Comparison of ENCODE assay signal across 8 cellular contexts in the genomic region with DNA sequence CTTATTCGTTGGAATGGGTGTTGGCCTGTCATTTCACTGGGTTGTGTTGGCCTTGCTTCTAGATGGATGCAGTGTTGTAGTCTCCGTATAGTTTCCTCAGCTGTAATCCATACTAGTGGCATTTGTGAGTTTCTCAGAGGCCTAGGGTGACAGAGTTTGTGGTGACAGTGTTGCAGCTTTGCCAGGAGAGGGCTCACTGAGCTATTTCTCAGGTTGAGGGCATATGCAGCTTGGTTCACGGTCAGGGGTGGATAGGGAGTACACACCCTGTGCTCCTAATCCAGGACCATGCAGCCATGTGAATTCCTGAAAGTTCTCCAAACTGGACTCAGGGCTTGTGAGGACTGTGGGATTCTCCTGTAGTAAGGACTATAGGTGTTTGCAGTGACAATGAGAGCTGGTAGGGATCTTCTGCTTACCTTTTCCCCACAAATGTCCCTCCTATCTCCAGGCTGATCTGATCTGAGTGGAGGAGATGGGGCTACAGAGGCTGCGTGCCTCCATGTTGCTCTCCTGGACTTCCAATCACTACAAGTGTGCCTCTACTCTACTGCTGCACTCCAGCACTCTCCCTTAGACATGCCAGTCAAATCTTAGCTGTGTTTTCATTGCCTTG.
DNase-seq lines count a peak whose midpoint lies in the region; ATAC-seq and TF ChIP-seq lines count a peak whose summit lies in the region.

No MANE protein-coding gene starts in this region.

- DNase-seq in DMS114 treated with DMSO at 0.1 percent for 48 hours (lab: John Stamatoyannopoulos, UW; ENCODE audit: unreplicated experiment) (peak; percentile 55), HuH-7 (ENCODE audit: low spot score) (peak; percentile 62), SJCRH30 (peak; percentile 58 to 77), hepatocyte (ENCODE audit: low spot score) (peak; percentile 73), NCI-H2227 treated with DMSO at 0.1 percent for 48 hours (lab: John Stamatoyannopoulos, UW) (no peak)
- DNase-seq in activated CD8-positive, alpha-beta memory T cell treated with anti-CD3 and anti-CD28 coated beads for 24 hours = no peak
- DNase-seq in stimulated activated CD4-positive, alpha-beta T cell treated with anti-CD3 and anti-CD28 coated beads, Interleukin-12 subunit alpha, Interleukin-12 subunit beta, amount 100 ng/mL, for 4 hours = no peak

- 33% methylated on average over 4 of the region's 4 CpGs for WGBS in hepatocyte (ENCODE audit: low lambda C conversion rate, missing lambda C conversion rate)

- TF ChIP-seq CTCF in hepatocyte (IDR thresholded peaks at IDR 0.05; ENCODE audit: poor library complexity) = peak; percentile 64

- H3K4me1 ChIP-seq in SJCRH30 = no peaks in the 10 kb centered on the region
- H3K4me1 ChIP-seq in hepatocyte (ENCODE audit: insufficient read depth) = no peaks in the 10 kb centered on the region

- no peaks in the 10 kb centered on the region for H3K27me3 ChIP-seq in SJCRH30
- no peaks in the 10 kb centered on the region for H3K27me3 ChIP-seq in hepatocyte

- no peak overlapping the region for H3K4me3 ChIP-seq in SJCRH30
- H3K4me3 ChIP-seq in hepatocyte = no peak overlapping the region

- H3K4me2 ChIP-seq in hepatocyte = no peak overlapping the region

- no peaks in the 10 kb centered on the region; the same call in 1 of the 2 replicates for H3K9me3 ChIP-seq in SJCRH30 (replicated peaks)
- H3K9me3 ChIP-seq in hepatocyte (ENCODE audit: low read depth) = no peaks in the 10 kb centered on the region

- no peaks in the 10 kb centered on the region for H3K9me2 ChIP-seq in hepatocyte (replicated peaks; ENCODE audit: insufficient read depth)

- H4K20me1 ChIP-seq in hepatocyte (ENCODE audit: insufficient read depth, poor library complexity, severe bottlenecking) = no peaks in the 10 kb centered on the region

- no peak overlapping the region for H2AFZ ChIP-seq in hepatocyte

- H3K27ac ChIP-seq in SJCRH30 = no peak overlapping the region
- H3K27ac ChIP-seq in hepatocyte = no peak overlapping the region

- H3K36me3 ChIP-seq in SJCRH30 = no peaks in the 10 kb centered on the region
- no peaks in the 10 kb centered on the region for H3K36me3 ChIP-seq in hepatocyte (replicated peaks; ENCODE audit: insufficient read depth, low read depth)

- peak; percentile 79 for ATAC-seq in GM19395 (IDR thresholded peaks at IDR 0.05; ENCODE audit: unreplicated experiment)

- H3K79me2 ChIP-seq in hepatocyte = no peaks in the 10 kb centered on the region

Comparison
In these comparisons a context has a peak if more than half of its experiments do, and no peak if none do; other contexts are left out.
1. DNase-seq: peak in DMS114 treated with DMSO at 0.1 percent for 48 hours (single experiment), HuH-7 (single experiment), SJCRH30 (2 of 2) and hepatocyte (single experiment); none in activated CD8-positive, alpha-beta memory T cell treated with anti-CD3 and anti-CD28 coated beads for 24 hours (single experiment), stimulated activated CD4-positive, alpha-beta T cell treated with anti-CD3 and anti-CD28 coated beads, Interleukin-12 subunit alpha, Interleukin-12 subunit beta, amount 100 ng/mL, for 4 hours (single experiment) and NCI-H2227 treated with DMSO at 0.1 percent for 48 hours (single experiment).